Comparison of ENCODE assay signal across 1 cellular context in the genomic region with DNA sequence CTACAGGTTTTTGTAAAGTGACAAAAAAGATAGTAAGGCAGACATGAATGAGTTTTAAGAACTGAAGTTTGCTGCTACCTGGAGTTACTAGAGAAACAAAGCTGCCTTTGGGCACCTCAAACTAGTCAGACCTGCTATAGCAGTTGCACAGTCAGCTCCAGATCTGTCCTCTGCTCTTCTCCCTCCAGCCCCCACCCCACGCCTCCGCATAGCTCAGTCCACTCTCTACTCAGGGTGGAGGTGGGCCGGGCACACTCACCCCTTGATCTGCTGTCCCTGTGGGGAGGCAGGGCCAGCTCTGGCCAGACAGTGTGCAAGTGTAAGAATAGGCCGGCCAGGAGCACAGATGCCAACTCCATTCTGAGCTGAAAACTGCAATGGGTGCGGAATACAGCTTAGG.
TF ChIP-seq lines count a peak whose summit lies in the region.

No MANE protein-coding gene starts in this region.

TF ChIP-seq in GM12878, 131 proteins besides CTCF, POLR2A, EP300 and RAD21:
- TF ChIP-seq, protein P1, sequence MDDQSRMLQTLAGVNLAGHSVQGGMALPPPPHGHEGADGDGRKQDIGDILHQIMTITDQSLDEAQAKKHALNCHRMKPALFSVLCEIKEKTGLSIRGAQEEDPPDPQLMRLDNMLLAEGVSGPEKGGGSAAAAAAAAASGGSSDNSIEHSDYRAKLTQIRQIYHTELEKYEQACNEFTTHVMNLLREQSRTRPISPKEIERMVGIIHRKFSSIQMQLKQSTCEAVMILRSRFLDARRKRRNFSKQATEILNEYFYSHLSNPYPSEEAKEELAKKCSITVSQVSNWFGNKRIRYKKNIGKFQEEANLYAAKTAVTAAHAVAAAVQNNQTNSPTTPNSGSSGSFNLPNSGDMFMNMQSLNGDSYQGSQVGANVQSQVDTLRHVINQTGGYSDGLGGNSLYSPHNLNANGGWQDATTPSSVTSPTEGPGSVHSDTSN (IDR thresholded peaks at IDR 0.05; ENCODE audit: insufficient replicate concordance, low read depth, low read length), result no peak
- 0 out of 2 replicates have a peak, but pooled peaks have one; percentile 42 for TF ChIP-seq CHD1 (IDR thresholded peaks at IDR 0.05; ENCODE audit: low read depth, low read length)
- TF ChIP-seq ZNF592 (IDR thresholded peaks at IDR 0.05), result no peak
- peak; percentile 43; the same call in 1 of the 2 replicates for TF ChIP-seq HDGF (IDR thresholded peaks at IDR 0.05)
- no peak for TF ChIP-seq MAX (IDR thresholded peaks at IDR 0.05; ENCODE audit: low read depth, low read length)
TF ChIP-seq in GM12878: peak in this region for 2.
